ENCODE assay signal across 22 cellular contexts in the genomic region with DNA sequence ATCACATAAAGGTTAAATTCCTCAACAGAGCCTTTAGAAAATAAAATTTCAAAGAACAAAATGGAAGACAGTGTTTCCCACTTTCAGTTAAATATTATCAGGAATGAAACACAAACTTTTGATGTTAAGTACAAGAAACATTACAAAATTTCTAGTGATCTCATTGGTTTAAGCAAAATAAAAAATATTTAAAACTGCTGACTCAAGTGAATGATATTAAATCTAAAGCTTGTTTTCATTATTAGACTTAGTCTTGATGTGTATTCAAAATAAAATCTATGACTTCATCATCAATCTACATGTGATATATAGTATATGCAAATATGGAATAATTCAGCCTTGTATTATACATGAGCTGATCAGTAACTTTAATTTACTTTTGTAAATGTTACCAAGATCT.
"Had no signal": no experiment of that assay in that cellular context is flagged by ENCODE, and none has a peak within 500 bp of the region (broad histone marks: within the 10 kb centered on the region; RNA-seq: fewer than 3 reads in every experiment).

No MANE protein-coding gene starts in this region.

- FAIRE-seq: endothelial cell of umbilical vein had no signal

- H3K79me2 ChIP-seq: hepatocyte had no signal

- ATAC-seq: foreskin keratinocyte, gastrocnemius medialis, heart left ventricle, left cardiac atrium, left lung, left ventricle myocardium superior, lower lobe of right lung, mucosa of descending colon had no signal

- H2AFZ ChIP-seq: hepatocyte had no signal

- H3K27me3 Mint-ChIP-seq: naive B cell had no signal

- H3K27ac Mint-ChIP-seq: immature natural killer cell, mesothelial cell of epicardium, naive B cell had no signal

- H3K27me3 ChIP-seq: dorsolateral prefrontal cortex, esophagus muscularis mucosa, gastrocnemius medialis, heart left ventricle, hepatocyte, left lung had no signal

- H3K9me3 ChIP-seq: esophagus muscularis mucosa, gastrocnemius medialis, heart left ventricle, left lung, lower lobe of right lung, mucosa of descending colon had no signal

- H3K36me3 ChIP-seq: esophagus muscularis mucosa, gastrocnemius medialis had no signal

- H3K4me3 Mint-ChIP-seq: immature natural killer cell, mesothelial cell of epicardium, naive B cell had no signal

- H3K4me3 ChIP-seq: coronary artery, dorsolateral prefrontal cortex, esophagus muscularis mucosa, gastrocnemius medialis, heart left ventricle, hepatocyte, left lung, lower lobe of right lung, mucosa of descending colon had no signal

- H3K4me1 ChIP-seq: foreskin keratinocyte, heart left ventricle, left lung, lower lobe of right lung had no signal

- H3K4me1 Mint-ChIP-seq: immature natural killer cell, naive B cell had no signal

- H3K4me2 ChIP-seq: hepatocyte had no signal

- H3K27ac ChIP-seq: coronary artery, dorsolateral prefrontal cortex, esophagus muscularis mucosa, foreskin keratinocyte, gastrocnemius medialis, heart left ventricle, hepatocyte, left lung, lower lobe of right lung had no signal

- H3K9me3 Mint-ChIP-seq: immature natural killer cell had no signal

- DNase-seq: dermis blood vessel endothelial cell; dorsolateral prefrontal cortex; effector CD4-positive, alpha-beta T cell; effector memory CD4-positive, alpha-beta T cell; foreskin keratinocyte; gastrocnemius medialis; heart left ventricle; hypothalamus; immature natural killer cell; islet precursor cell; left cardiac atrium; left lung; left ventricle myocardium superior; lower lobe of right lung; mesenchymal stem cell; mucosa of descending colon; naive B cell had no signal
